7 cellular contexts compared by ENCODE assay signal in genomic region chr7:5636914-5637313, GRCh38. TPM values are rescaled to one million over a fixed set of nuclear protein-coding genes. Genes with fewer than 3 reads are reported as not detected.
DNase-seq lines count a peak whose midpoint lies in the region; TF ChIP-seq lines count a peak whose summit lies in the region.

No MANE protein-coding gene starts in this region.

- TF ChIP-seq EP300 in suprapubic skin (IDR thresholded peaks at IDR 0.05), result no peak

- BruUV-seq in mammary epithelial cell (replicated peaks; lab: Mats Ljungman, UMichigan), result no TSS peak

- 45% methylated on average over 6 of the region's 6 CpGs for WGBS in HUES64
- 13% methylated on average over 6 of the region's 6 CpGs for WGBS in mammary epithelial cell (ENCODE audit: low coverage, missing lambda C conversion rate)
- WGBS in suprapubic skin, result 33% methylated on average over 6 of the region's 6 CpGs

- H3K9me3 ChIP-seq in HUES64 (ENCODE audit: insufficient read depth, low read depth, low read length) (no peaks in the 10 kb centered on the region), mammary epithelial cell (replicated peaks; ENCODE audit: insufficient read depth, low read length) (no peaks in the 10 kb centered on the region), suprapubic skin (no peaks in the 10 kb centered on the region)

- dilution Hi-C loops in mammary epithelial cell (cut with HindIII; ENCODE audit: low sequenced_read_pairs), result loop anchor here (5.0 kb wide), 1 partner anchor 40 kb away; no protein-coding TSS in a partner anchor

- TF ChIP-seq POLR2A in suprapubic skin (IDR thresholded peaks at IDR 0.05), result no peak

- peak; percentile 66 for DNase-seq in mammary epithelial cell
- DNase-seq in suprapubic skin (ENCODE audit: low spot score in 2 of 2), result peak; percentile 90 to 91
- no peak for DNase-seq in OCI-M2 (lab: John Stamatoyannopoulos, UW; ENCODE audit: unreplicated experiment)
- DNase-seq in SHP77 (lab: John Stamatoyannopoulos, UW), result no peak
- no peak for DNase-seq in activated CD4-positive, alpha-beta T cell treated with anti-CD3 and anti-CD28 coated beads for 4 hours

- H3K36me3 ChIP-seq in HUES64 (ENCODE audit: insufficient read depth, low read length) (peaks cover 18% of the 10 kb centered on the region), mammary epithelial cell (ENCODE audit: insufficient read depth, low read length) (no peaks in the 10 kb centered on the region), suprapubic skin (peaks cover 22% of the 10 kb centered on the region)

- peak overlapping the region; percentile 42 for H3K27ac ChIP-seq in HUES64 (ENCODE audit: low read depth, low read length)
- H3K27ac ChIP-seq in mammary epithelial cell (ENCODE audit: insufficient read depth, low read depth, low read length), result peak overlapping the region; percentile 72
- H3K27ac ChIP-seq in layer of hippocampus (ENCODE audit: low read depth, low read length), result peak overlapping the region; percentile 87
- H3K27ac ChIP-seq in suprapubic skin, result peak overlapping the region; percentile 79

- H3K4me1 ChIP-seq in HUES64 (ENCODE audit: insufficient read depth, low read length) (peaks cover 44% of the 10 kb centered on the region), mammary epithelial cell (ENCODE audit: insufficient read depth, low read length) (peaks cover 38% of the 10 kb centered on the region), suprapubic skin (peaks cover 59% of the 10 kb centered on the region)

- in situ Hi-C loops in mammary epithelial cell (cut with MboI; ENCODE audit: low sequenced_read_pairs in 2 of 2), result no loop called here

- H3K79me2 ChIP-seq in mammary epithelial cell (ENCODE audit: insufficient read depth, low read length), result no peaks in the 10 kb centered on the region

- H3K4me3 ChIP-seq in HUES64 (ENCODE audit: low read length) (no peak overlapping the region; the same call in 1 of the 2 replicates), mammary epithelial cell (replicated peaks in 1 of 3; ENCODE audit: insufficient read depth in 1 of 3, low read depth in 2 of 3, low read length in 3 of 3) (no peak overlapping the region), suprapubic skin (peak overlapping the region; percentile 4)

- H3K4me2 ChIP-seq in mammary epithelial cell (ENCODE audit: insufficient read depth, low read depth, low read length), result peak overlapping the region; percentile 59

- H2AFZ ChIP-seq in mammary epithelial cell (ENCODE audit: low read depth, low read length), result peak overlapping the region; percentile 60

- H3K9ac ChIP-seq in HUES64 (ENCODE audit: low read depth, low read length), result peak overlapping the region; percentile 62; the same call in 1 of the 2 replicates
- peak overlapping the region; percentile 47 for H3K9ac ChIP-seq in mammary epithelial cell (ENCODE audit: insufficient read depth, low read length)

- CTCF ChIA-PET in mammary epithelial cell (lab: Charles Lee; ENCODE audit: low non-redundant PET), result no interaction called here

- intact Hi-C loops in mammary epithelial cell (cut with micrococcal nuclease), result no loop called here

- TF ChIP-seq CTCF in mammary epithelial cell (conservative IDR thresholded peaks at IDR 0.05 in 1 of 2, IDR thresholded peaks at IDR 0.05 in 1 of 2; ENCODE audit: extremely low read depth in 1 of 2, insufficient read depth in 1 of 2, low read depth in 1 of 2, low read length in 2 of 2), result no peak
- TF ChIP-seq CTCF in suprapubic skin (IDR thresholded peaks at IDR 0.05), result no peak

- H3K27me3 ChIP-seq in HUES64 (ENCODE audit: insufficient read depth, low read length) (no peaks in the 10 kb centered on the region), mammary epithelial cell (ENCODE audit: insufficient read depth, low read length) (no peaks in the 10 kb centered on the region), layer of hippocampus (ENCODE audit: control insufficient read depth, insufficient read depth, low read length) (no peaks in the 10 kb centered on the region), suprapubic skin (no peaks in the 10 kb centered on the region)

- no peaks in the 10 kb centered on the region for H4K20me1 ChIP-seq in mammary epithelial cell (ENCODE audit: insufficient read depth, low read length)

RNA-seq across cellular contexts. Expression of gene FSCN1, which starts 44.3 kb away (rescaled TPM):
- 333 TPM for polyA plus RNA-seq in HUES64 (2013, experiment 1 of 2)
- 347 TPM for polyA plus RNA-seq in HUES64 (2013, experiment 2 of 2)
- 100 to 1,000 TPM; 303 to 480 TPM for total RNA-seq in mammary epithelial cell
- 365 TPM for polyA plus RNA-seq in mammary epithelial cell
- polyA minus RNA-seq in mammary epithelial cell, result 201 TPM
- 10 to 100 TPM; 63.0 to 88.9 (median 73.2) TPM for total RNA-seq in suprapubic skin

Comparison
In these comparisons a context has a peak if more than half of its experiments do, and no peak if none do; other contexts are left out.
1. DNase-seq: peak in mammary epithelial cell (single experiment) and suprapubic skin (2 of 2); none in OCI-M2 (single experiment), SHP77 (0 of 2) and activated CD4-positive, alpha-beta T cell treated with anti-CD3 and anti-CD28 coated beads for 4 hours (0 of 2).
2. Peak in every context shown above with its lines, with median percentiles within 50 percentile points of each other: H3K27ac ChIP-seq.